ENCODE assay signal across 8 cellular contexts in the genomic region with DNA sequence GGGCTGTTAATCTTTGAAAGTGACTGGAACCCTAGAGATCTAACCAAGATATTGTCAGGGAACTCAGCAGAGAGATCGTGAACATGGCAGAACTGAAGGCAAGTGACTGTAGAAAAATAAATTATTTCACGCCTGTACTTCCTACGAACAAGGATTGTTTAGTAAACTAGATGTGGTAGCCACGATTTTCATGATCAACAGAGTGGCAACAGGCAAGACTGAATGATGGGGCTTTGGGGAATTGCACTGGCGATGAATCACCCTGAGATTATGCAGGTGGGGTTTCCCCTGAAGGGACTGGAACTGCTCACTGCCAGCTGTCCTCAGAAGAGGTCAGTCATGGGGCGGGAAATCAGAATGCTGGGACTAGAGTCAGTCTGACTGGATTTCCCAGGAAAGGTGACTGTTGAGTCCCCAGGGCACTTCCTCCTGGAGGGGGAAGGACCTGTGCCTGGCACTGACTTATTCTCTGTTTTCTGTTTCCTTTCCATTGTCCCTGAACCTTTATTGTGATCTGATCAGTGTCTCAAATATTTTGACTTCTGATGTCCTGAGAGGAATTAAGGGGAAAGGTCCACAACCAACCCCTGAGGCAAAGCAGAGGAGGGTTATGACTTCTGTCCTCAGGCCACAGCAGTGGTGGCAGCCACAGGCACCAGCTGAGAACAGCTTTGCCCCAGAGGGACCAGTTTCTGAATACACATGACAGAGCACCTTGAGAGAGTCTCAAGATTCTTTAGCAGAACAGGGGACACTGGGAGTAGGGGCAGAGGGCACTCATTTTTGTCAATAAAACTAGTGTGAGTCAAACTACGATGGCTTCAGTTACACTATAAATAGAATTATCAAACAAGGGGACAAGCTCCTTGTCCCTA.
A peak's percentile ranks its signal among the peaks of the same experiment; 100 is the strongest.
DNase-seq lines count a peak whose midpoint lies in the region; ATAC-seq, FAIRE-seq and TF ChIP-seq lines count a peak whose summit lies in the region.

No MANE protein-coding gene starts in this region.

- WGBS in lung, 2 donors = 42 to 65% methylated on average over 7 of the region's 7 CpGs

- H3K4me1 ChIP-seq in lung (ENCODE audit: control insufficient read depth in 2 of 2, insufficient read depth in 2 of 2, low read length in 2 of 2) (peaks cover 2 to 14% of the 10 kb centered on the region in 2 donors), MM.1S (ENCODE audit: low read length) (no peaks in the 10 kb centered on the region)

- H3K4me3 ChIP-seq in lung = no peak overlapping the region
- H3K4me3 ChIP-seq in MM.1S (ENCODE audit: low read length) = no peak overlapping the region

- H3K79me2 ChIP-seq in MM.1S (ENCODE audit: low read length) = no peaks in the 10 kb centered on the region

- H3K9me2 ChIP-seq in MM.1S (replicated peaks; ENCODE audit: insufficient read depth, low read length) = no peaks in the 10 kb centered on the region

- H3K27me3 Mint-ChIP-seq in activated naive CD8-positive, alpha-beta T cell treated with anti-CD3 and anti-CD28 coated beads, Interleukin-2, amount 50 U/mL, for 24 hours = no peaks in the 10 kb centered on the region

- H3K27ac ChIP-seq in lung (ENCODE audit: low read depth in 1 of 2, low read length in 1 of 2) = no peak overlapping the region
- H3K27ac ChIP-seq in MM.1S (ENCODE audit: low read length) = no peak overlapping the region

- H3K9me3 Mint-ChIP-seq in activated naive CD8-positive, alpha-beta T cell treated with anti-CD3 and anti-CD28 coated beads, Interleukin-2, amount 50 U/mL, for 24 hours = no peaks in the 10 kb centered on the region

- H3K36me3 ChIP-seq in lung (ENCODE audit: control insufficient read depth in 2 of 2, insufficient read depth in 2 of 2, low read length in 2 of 2) (no peaks in the 10 kb centered on the region), MM.1S (replicated peaks; ENCODE audit: insufficient read depth, low read length) (no peaks in the 10 kb centered on the region)

- TF ChIP-seq CTCF in lung (IDR thresholded peaks at IDR 0.05; ENCODE audit: control extremely low read depth, extremely low read depth) = no peak
- TF ChIP-seq CTCF in MM.1S (IDR thresholded peaks at IDR 0.05; ENCODE audit: low read length) = no peak

- DNase-seq in GM12891 (ENCODE audit: insufficient read length, low spot score) = peak; percentile 25
- DNase-seq in activated naive CD8-positive, alpha-beta T cell treated with anti-CD3 and anti-CD28 coated beads, Interleukin-2, amount 50 U/mL, for 24 hours = peak; percentile 73
- DNase-seq in lung (ENCODE audit: low spot score) = peak; percentile 45
- DNase-seq in ureter (ENCODE audit: low spot score) = peak; percentile 66
- no peak for DNase-seq in MM.1S
- no peak for DNase-seq in NCI-H1930 (lab: John Stamatoyannopoulos, UW)

- TF ChIP-seq EP300 in Ishikawa (IDR thresholded peaks at IDR 0.05; ENCODE audit: borderline replicate concordance) = no peak

- H3K9ac ChIP-seq in MM.1S (ENCODE audit: low read length) = no peak overlapping the region

- H3K9me3 ChIP-seq in lung (ENCODE audit: control insufficient read depth in 2 of 2, insufficient read depth in 1 of 2, low read length in 1 of 2) = no peaks in the 10 kb centered on the region
- no peaks in the 10 kb centered on the region for H3K9me3 ChIP-seq in MM.1S (replicated peaks; ENCODE audit: insufficient read depth, low read length)

- H3K27me3 ChIP-seq in lung (ENCODE audit: control insufficient read depth, insufficient read depth) = no peaks in the 10 kb centered on the region
- H3K27me3 ChIP-seq in MM.1S (replicated peaks; ENCODE audit: insufficient read depth, low read length) = no peaks in the 10 kb centered on the region

- peak overlapping the region; percentile 55 for H3K4me3 Mint-ChIP-seq in activated naive CD8-positive, alpha-beta T cell treated with anti-CD3 and anti-CD28 coated beads, Interleukin-2, amount 50 U/mL, for 24 hours

- no peaks in the 10 kb centered on the region for H3K36me3 Mint-ChIP-seq in activated naive CD8-positive, alpha-beta T cell treated with anti-CD3 and anti-CD28 coated beads, Interleukin-2, amount 50 U/mL, for 24 hours (ENCODE audit: low read depth)

- H4K20me1 ChIP-seq in MM.1S (ENCODE audit: insufficient read depth, low read length) = no peaks in the 10 kb centered on the region

- H3K4me2 ChIP-seq in MM.1S (ENCODE audit: low read depth, low read length) = no peak overlapping the region

- no peak overlapping the region for H2AFZ ChIP-seq in MM.1S (ENCODE audit: low read length)

- H3K4me1 Mint-ChIP-seq in activated naive CD8-positive, alpha-beta T cell treated with anti-CD3 and anti-CD28 coated beads, Interleukin-2, amount 50 U/mL, for 24 hours = peaks cover 73% of the 10 kb centered on the region

- no peak for TF ChIP-seq POLR2A in GM12891 (IDR thresholded peaks at IDR 0.05; ENCODE audit: low read depth, low read length)

- peak; percentile 38 for FAIRE-seq in GM12891 (lab: Jason Lieb, UNC)

- H3F3A ChIP-seq in MM.1S (ENCODE audit: insufficient read depth, low read length) = no peaks in the 10 kb centered on the region

- ATAC-seq in GM21825 (IDR thresholded peaks at IDR 0.05; ENCODE audit: unreplicated experiment) (peak; percentile 72), lung (ENCODE audit: insufficient read depth, low FRiP score) (peak; percentile 87)
- ATAC-seq in activated naive CD8-positive, alpha-beta T cell treated with anti-CD3 and anti-CD28 coated beads, Interleukin-2, amount 50 U/mL, for 24 hours = peak; percentile 70

- TF ChIP-seq RAD21 in Ishikawa (IDR thresholded peaks at IDR 0.05; ENCODE audit: low read depth) = no peak

- peak overlapping the region; percentile 83 for H3K27ac Mint-ChIP-seq in activated naive CD8-positive, alpha-beta T cell treated with anti-CD3 and anti-CD28 coated beads, Interleukin-2, amount 50 U/mL, for 24 hours

TF ChIP-seq in GM12891, 5 proteins besides CTCF, POLR2A, EP300 and RAD21:
- TF ChIP-seq POLR2AphosphoS5 (IDR thresholded peaks at IDR 0.05; ENCODE audit: low read depth, low read length) (no peak), TAF1 (IDR thresholded peaks at IDR 0.05; ENCODE audit: low read depth, low read length) (no peak), PAX5 (IDR thresholded peaks at IDR 0.05; ENCODE audit: insufficient read depth, low read length, severe bottlenecking) (no peak), SPI1 (IDR thresholded peaks at IDR 0.05; ENCODE audit: low read depth, low read length) (peak; percentile 51; the same call in 1 of the 2 replicates), POU2F2 (IDR thresholded peaks at IDR 0.05; ENCODE audit: low read depth, low read length) (peak; percentile 96)

TF ChIP-seq in Ishikawa, 13 proteins besides CTCF, POLR2A, EP300 and RAD21:
- TF ChIP-seq TEAD4 (IDR thresholded peaks at IDR 0.05) (0 out of 2 replicates have a peak, but pooled peaks have one; percentile 5), CREB1 (IDR thresholded peaks at IDR 0.05; ENCODE audit: low read depth) (no peak)
- TF ChIP-seq, protein P1, sequence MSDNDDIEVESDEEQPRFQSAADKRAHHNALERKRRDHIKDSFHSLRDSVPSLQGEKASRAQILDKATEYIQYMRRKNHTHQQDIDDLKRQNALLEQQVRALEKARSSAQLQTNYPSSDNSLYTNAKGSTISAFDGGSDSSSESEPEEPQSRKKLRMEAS (IDR thresholded peaks at IDR 0.05) = no peak
- TF ChIP-seq, protein P2, sequence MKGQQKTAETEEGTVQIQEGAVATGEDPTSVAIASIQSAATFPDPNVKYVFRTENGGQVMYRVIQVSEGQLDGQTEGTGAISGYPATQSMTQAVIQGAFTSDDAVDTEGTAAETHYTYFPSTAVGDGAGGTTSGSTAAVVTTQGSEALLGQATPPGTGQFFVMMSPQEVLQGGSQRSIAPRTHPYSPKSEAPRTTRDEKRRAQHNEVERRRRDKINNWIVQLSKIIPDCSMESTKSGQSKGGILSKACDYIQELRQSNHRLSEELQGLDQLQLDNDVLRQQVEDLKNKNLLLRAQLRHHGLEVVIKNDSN (IDR thresholded peaks at IDR 0.05) = no peak
TF ChIP-seq in Ishikawa: peak in this region for 1.

Comparison
In these comparisons a context has a peak if more than half of its experiments do, and no peak if none do; other contexts are left out.
1. DNase-seq: peak in GM12891 (single experiment), activated naive CD8-positive, alpha-beta T cell treated with anti-CD3 and anti-CD28 coated beads, Interleukin-2, amount 50 U/mL, for 24 hours (single experiment), lung (single experiment) and ureter (single experiment); none in MM.1S (single experiment) and NCI-H1930 (0 of 2).
2. Peak in every context shown above with its lines, with median percentiles within 50 percentile points of each other: ATAC-seq.